12 cellular contexts compared by ENCODE assay signal in the genomic region with DNA sequence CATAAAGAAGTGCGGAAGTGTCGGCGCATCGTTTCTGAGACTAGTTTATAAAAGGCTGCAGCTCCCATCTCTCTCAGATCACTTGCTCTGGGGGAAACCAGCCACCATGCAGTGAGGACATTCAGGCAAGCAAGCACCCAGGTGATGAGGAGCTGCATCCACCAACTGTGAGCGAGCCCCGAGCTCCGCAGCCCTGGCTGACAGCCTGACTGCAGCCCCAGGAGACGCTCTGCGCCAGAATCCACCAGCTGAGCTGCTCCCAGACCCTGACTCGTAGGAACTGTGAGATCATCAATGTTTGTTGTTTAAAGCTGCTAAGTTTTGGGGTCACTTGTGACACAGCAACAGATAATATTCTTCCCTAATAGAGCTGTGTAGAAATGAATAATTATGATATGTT.
"Had no signal": no experiment of that assay in that cellular context is flagged by ENCODE, and none has a peak within 500 bp of the region (broad histone marks: within the 10 kb centered on the region; RNA-seq: fewer than 3 reads in every experiment).

No MANE protein-coding gene starts in this region.

- ATAC-seq: HepG2 had no signal

- H3K4me2 ChIP-seq: SK-N-SH had no signal

- H3K9me3 ChIP-seq: SK-N-SH had no signal

- DNase-seq: IMR-90, Kasumi-1, KG1, MM.1S, NCI-H1436 treated with DMSO at 0.1 percent for 48 hours, NCI-H187 treated with DMSO at 0.1 percent for 48 hours, NCI-H226, NCI-H446, NCI-H510A, NCI-H524 treated with DMSO at 0.1 percent for 48 hours, SK-N-SH had no signal

- H3K9ac ChIP-seq: SK-N-SH had no signal
